18 cellular contexts compared by ENCODE assay signal in the genomic region with DNA sequence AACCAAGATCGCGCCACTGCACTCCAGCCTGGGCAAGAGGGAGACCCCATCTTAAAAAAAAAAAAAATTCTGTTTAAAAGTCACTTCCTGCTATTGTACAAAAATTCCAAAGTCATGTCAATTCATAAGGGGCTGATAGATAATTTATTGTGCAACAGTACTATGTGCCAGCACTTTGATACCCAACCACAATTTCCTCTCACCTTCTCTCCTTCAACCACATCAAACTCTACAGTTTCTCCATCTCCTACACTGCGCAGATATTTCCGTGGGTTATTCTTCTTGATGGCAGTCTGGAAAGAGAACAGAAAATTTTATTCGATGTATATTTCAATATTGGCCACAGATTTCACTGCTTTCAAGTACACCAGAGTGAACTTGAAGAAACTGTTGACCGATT. TPM values are rescaled to one million over a fixed set of nuclear protein-coding genes. Genes with fewer than 3 reads are reported as not detected.
DNase-seq lines count a peak whose midpoint lies in the region; ATAC-seq and TF ChIP-seq lines count a peak whose summit lies in the region.
"Had no signal": no experiment of that assay in that cellular context is flagged by ENCODE, and none has a peak within 500 bp of the region (broad histone marks: within the 10 kb centered on the region; RNA-seq: fewer than 3 reads in every experiment).

No MANE protein-coding gene starts in this region.

- peaks cover 41% of the 10 kb centered on the region for H3K4me1 Mint-ChIP-seq in activated T-cell treated with anti-CD3 and anti-CD28 coated beads, Interleukin-2, amount 50 U/mL, for 24 hours (ENCODE audit: low read depth)
- H3K4me1 Mint-ChIP-seq in endothelial cell (ENCODE audit: unreplicated experiment): peaks cover 46% of the 10 kb centered on the region
- peaks cover 49% of the 10 kb centered on the region for H3K4me1 Mint-ChIP-seq in stimulated activated naive CD8-positive, alpha-beta T cell treated with anti-CD3 and anti-CD28 coated beads, Interleukin-15, Interleukin-2, amounts not matched to agents 100 ng/mL and 50 ng/mL, for 24 hours (ENCODE audit: low read depth)
- H3K4me1 Mint-ChIP-seq: memory B cell had no signal

- no peak for DNase-seq in activated T-cell treated with anti-CD3 and anti-CD28 coated beads, Interleukin-2, amount 50 U/mL, for 24 hours
- no peak for DNase-seq in activated T-cell treated with anti-CD3 and anti-CD28 coated beads, Interleukin-2, amount 50 U/mL, for 1 hour
- DNase-seq in SW480 (ENCODE audit: low spot score) (peak; percentile 77), endothelial cell (ENCODE audit: low spot score) (no peak)
- no peak for DNase-seq in activated CD4-positive, CD25-positive, alpha-beta regulatory T cell (lab: John Stamatoyannopoulos, UW)
- DNase-seq: activated CD8-positive, alpha-beta memory T cell treated with anti-CD3 and anti-CD28 coated beads, Interleukin-2, amount 50 U/mL, for 48 hours; amygdala; glutamatergic neuron; MM.1S; NCI-H187 treated with DMSO at 0.1 percent for 48 hours; right cardiac atrium; stimulated activated CD4-positive, alpha-beta T cell treated with anti-CD3 and anti-CD28 coated beads, Interleukin-1b, Interleukin-23, amount 100 ng/mL, for 48 hours; thyroid gland had no signal

- ATAC-seq in HG03045 (IDR thresholded peaks at IDR 0.05; ENCODE audit: unreplicated experiment) (no peak), GM19351 (IDR thresholded peaks at IDR 0.05; ENCODE audit: unreplicated experiment) (no peak)
- ATAC-seq: right cardiac atrium had no signal

- H3K27ac Mint-ChIP-seq in activated T-cell treated with anti-CD3 and anti-CD28 coated beads, Interleukin-2, amount 50 U/mL, for 24 hours: peak overlapping the region; percentile 9
- peak overlapping the region; percentile 39 for H3K27ac Mint-ChIP-seq in endothelial cell (ENCODE audit: unreplicated experiment)
- H3K27ac Mint-ChIP-seq in stimulated activated naive CD8-positive, alpha-beta T cell treated with anti-CD3 and anti-CD28 coated beads, Interleukin-15, Interleukin-2, amounts not matched to agents 100 ng/mL and 50 ng/mL, for 24 hours: peak overlapping the region; percentile 47
- H3K27ac Mint-ChIP-seq: memory B cell had no signal

- peaks cover 75% of the 10 kb centered on the region for H3K36me3 Mint-ChIP-seq in activated T-cell treated with anti-CD3 and anti-CD28 coated beads, Interleukin-2, amount 50 U/mL, for 24 hours (ENCODE audit: low read depth)
- peaks cover 36% of the 10 kb centered on the region for H3K36me3 Mint-ChIP-seq in endothelial cell (ENCODE audit: low read depth, unreplicated experiment)
- peaks cover 78% of the 10 kb centered on the region for H3K36me3 Mint-ChIP-seq in stimulated activated naive CD8-positive, alpha-beta T cell treated with anti-CD3 and anti-CD28 coated beads, Interleukin-15, Interleukin-2, amounts not matched to agents 100 ng/mL and 50 ng/mL, for 24 hours (ENCODE audit: low read depth)

- peaks cover 32% of the 10 kb centered on the region for H3K27me3 Mint-ChIP-seq in activated T-cell treated with anti-CD3 and anti-CD28 coated beads, Interleukin-2, amount 50 U/mL, for 24 hours
- peaks cover 2% of the 10 kb centered on the region for H3K27me3 Mint-ChIP-seq in endothelial cell (ENCODE audit: unreplicated experiment)
- no peaks in the 10 kb centered on the region for H3K27me3 Mint-ChIP-seq in stimulated activated naive CD8-positive, alpha-beta T cell treated with anti-CD3 and anti-CD28 coated beads, Interleukin-15, Interleukin-2, amounts not matched to agents 100 ng/mL and 50 ng/mL, for 24 hours
- H3K27me3 Mint-ChIP-seq: memory B cell had no signal

- no peak for TF ChIP-seq CTCF in endothelial cell (IDR thresholded peaks at IDR 0.05; ENCODE audit: unreplicated experiment)

- no peak overlapping the region for H3K4me3 Mint-ChIP-seq in activated T-cell treated with anti-CD3 and anti-CD28 coated beads, Interleukin-2, amount 50 U/mL, for 24 hours
- peak overlapping the region; percentile 51 for H3K4me3 Mint-ChIP-seq in endothelial cell (ENCODE audit: unreplicated experiment)
- peak overlapping the region; percentile 60 for H3K4me3 Mint-ChIP-seq in stimulated activated naive CD8-positive, alpha-beta T cell treated with anti-CD3 and anti-CD28 coated beads, Interleukin-15, Interleukin-2, amounts not matched to agents 100 ng/mL and 50 ng/mL, for 24 hours
- H3K4me3 Mint-ChIP-seq: memory B cell had no signal

- no peaks in the 10 kb centered on the region for H3K9me3 Mint-ChIP-seq in activated T-cell treated with anti-CD3 and anti-CD28 coated beads, Interleukin-2, amount 50 U/mL, for 24 hours
- no peaks in the 10 kb centered on the region for H3K9me3 Mint-ChIP-seq in endothelial cell (ENCODE audit: unreplicated experiment)
- H3K9me3 Mint-ChIP-seq in stimulated activated naive CD8-positive, alpha-beta T cell treated with anti-CD3 and anti-CD28 coated beads, Interleukin-15, Interleukin-2, amounts not matched to agents 100 ng/mL and 50 ng/mL, for 24 hours: no peaks in the 10 kb centered on the region
- H3K9me3 Mint-ChIP-seq: memory B cell had no signal

RNA-seq across cellular contexts. Expression of gene YBX3, which starts 7.6 kb away (rescaled TPM):
- 494 TPM for total RNA-seq in endothelial cell (ENCODE audit: unreplicated experiment)

RNA-seq across cellular contexts. Expression of gene STYK1, which starts 41.6 kb away (rescaled TPM):
- 11.4 TPM for total RNA-seq in endothelial cell (ENCODE audit: unreplicated experiment)
- total RNA-seq: OCI-LY7 had no signal
